ENCODE assay signal across 9 cellular contexts in genomic region chr14:68941820-68942219, GRCh38. TPM values are rescaled to one million over a fixed set of nuclear protein-coding genes. Genes with fewer than 3 reads are reported as not detected.
DNase-seq lines count a peak whose midpoint lies in the region; ATAC-seq and TF ChIP-seq lines count a peak whose summit lies in the region.
"Had no signal": no experiment of that assay in that cellular context is flagged by ENCODE, and none has a peak within 500 bp of the region (broad histone marks: within the 10 kb centered on the region; RNA-seq: fewer than 3 reads in every experiment).

No MANE protein-coding gene starts in this region.

- no peak for TF ChIP-seq POLR2A in tibial nerve (IDR thresholded peaks at IDR 0.05)

- H3K27ac ChIP-seq in ascending aorta (peak overlapping the region; percentile 93), right cardiac atrium (ENCODE audit: low read length) (no peak overlapping the region), subcutaneous abdominal adipose tissue (ENCODE audit: low read depth, low read length) (peak overlapping the region; percentile 85), tibial nerve (peak overlapping the region in 2 of 4 donors; percentile 83 to 89)

- peaks cover 0 to 6% of the 10 kb centered on the region in 2 donors for H3K36me3 ChIP-seq in ascending aorta
- no peaks in the 10 kb centered on the region for H3K36me3 ChIP-seq in subcutaneous abdominal adipose tissue (ENCODE audit: control insufficient read depth in 5 of 5, insufficient read depth in 5 of 5, low read length in 5 of 5)
- no peaks in the 10 kb centered on the region for H3K36me3 ChIP-seq in tibial nerve

- no peak for ATAC-seq in right cardiac atrium
- no peak for ATAC-seq in omental fat pad (ENCODE audit: low FRiP score)

- intact Hi-C loops in ascending aorta (cut with DNase I), result loop anchor here (5.0 kb wide), 1 partner anchor 150 kb away; the partner anchor contains the start of gene ZFP36L1
- intact Hi-C loops in right cardiac atrium (cut with DNase I), result loop anchor here in 2 of 4 donors (5.0 kb wide), 1 partner anchor 35 kb away; the partner anchor contains the start of gene ACTN1 (in 2 of the 2)

- H3K4me1 ChIP-seq in ascending aorta (peaks cover 58 to 95% of the 10 kb centered on the region in 2 donors), right cardiac atrium (ENCODE audit: control insufficient read depth, insufficient read depth, low read length) (peaks cover 59% of the 10 kb centered on the region), subcutaneous abdominal adipose tissue (ENCODE audit: control insufficient read depth in 5 of 5, insufficient read depth in 5 of 5, low read length in 5 of 5) (peaks cover 3 to 96% (median 77%) of the 10 kb centered on the region in 5 donors), tibial nerve (peaks cover 0 to 87% (median 30%) of the 10 kb centered on the region in 4 donors)

- DNase-seq in HCEC 1CT, result peak; percentile 96
- DNase-seq in ascending aorta (ENCODE audit: low spot score in 2 of 2), result peak in 1 of 2 donors; percentile 94
- peak; percentile 49 to 80 (median 71) for DNase-seq in right cardiac atrium
- no peak for DNase-seq in cerebellar nuclear complex (lab: John Stamatoyannopoulos, UW)
- no peak for DNase-seq in omental fat pad (ENCODE audit: low spot score)
- DNase-seq in tibial nerve (ENCODE audit: low spot score in 2 of 2), result no peak
- DNase-seq in NCI-H345 treated with DMSO at 0.1 percent for 48 hours (lab: John Stamatoyannopoulos, UW; ENCODE audit: unreplicated experiment), result no peak
- DNase-seq: occipital lobe had no signal

- TF ChIP-seq CTCF in ascending aorta (IDR thresholded peaks at IDR 0.05) (peak; percentile 42 to 71 (median 65)), omental fat pad (IDR thresholded peaks at IDR 0.05) (no peak), tibial nerve (IDR thresholded peaks at IDR 0.05) (no peak)

- H3K9me3 ChIP-seq in ascending aorta (no peaks in the 10 kb centered on the region), right cardiac atrium (ENCODE audit: control insufficient read depth, low read length) (no peaks in the 10 kb centered on the region), subcutaneous abdominal adipose tissue (ENCODE audit: control insufficient read depth in 5 of 5, low read length in 5 of 5) (no peaks in the 10 kb centered on the region), tibial nerve (no peaks in the 10 kb centered on the region)

- H3K27me3 ChIP-seq in ascending aorta (no peaks in the 10 kb centered on the region), right cardiac atrium (ENCODE audit: control insufficient read depth, insufficient read depth) (no peaks in the 10 kb centered on the region), subcutaneous abdominal adipose tissue (ENCODE audit: control insufficient read depth in 5 of 5, insufficient read depth in 4 of 5, low read length in 5 of 5) (no peaks in the 10 kb centered on the region), tibial nerve (no peaks in the 10 kb centered on the region)

- 32% methylated on average over 5 of the region's 5 CpGs for whole genome bisulfite sequencing in right cardiac atrium
- WGBS in tibial nerve, 2 donors, result 44 to 71% methylated on average over 4 to 5 of the region's 5 CpGs

- no peak for TF ChIP-seq EP300 in tibial nerve (IDR thresholded peaks at IDR 0.05)

- H3K4me3 ChIP-seq in ascending aorta (peak overlapping the region in 1 of 2 donors; percentile 7), right cardiac atrium (ENCODE audit: low read length) (no peak overlapping the region), subcutaneous abdominal adipose tissue (ENCODE audit: low read depth in 1 of 5, low read length in 5 of 5) (no peak overlapping the region), tibial nerve (no peak overlapping the region)

- H3K9ac ChIP-seq in subcutaneous abdominal adipose tissue (ENCODE audit: low read length in 5 of 5), result no peak overlapping the region

RNA-seq across cellular contexts. Expression of gene ACTN1, which starts 37.3 kb away (rescaled TPM):
- 814 TPM for total RNA-seq in ascending aorta
- total RNA-seq in right cardiac atrium, result 100 to 1,000 TPM; 133 to 305 (median 171) TPM
- polyA plus RNA-seq in right cardiac atrium, result 80.5 TPM
- 100 to 1,000 TPM; 103 to 254 (median 136) TPM for total RNA-seq in omental fat pad
- 100 to 1,000 TPM; 130 to 273 (median 152) TPM for total RNA-seq in tibial nerve

Comparison
In these comparisons a context has a peak if more than half of its experiments do, and no peak if none do; other contexts are left out.
1. DNase-seq: peak in HCEC 1CT (single experiment) and right cardiac atrium (3 of 3); none in cerebellar nuclear complex (0 of 2), omental fat pad (single experiment), tibial nerve (0 of 2) and NCI-H345 treated with DMSO at 0.1 percent for 48 hours (single experiment).
2. CTCF ChIP-seq: peak in ascending aorta (3 of 3); none in omental fat pad (0 of 3) and tibial nerve (0 of 5).